In the genomic region with DNA sequence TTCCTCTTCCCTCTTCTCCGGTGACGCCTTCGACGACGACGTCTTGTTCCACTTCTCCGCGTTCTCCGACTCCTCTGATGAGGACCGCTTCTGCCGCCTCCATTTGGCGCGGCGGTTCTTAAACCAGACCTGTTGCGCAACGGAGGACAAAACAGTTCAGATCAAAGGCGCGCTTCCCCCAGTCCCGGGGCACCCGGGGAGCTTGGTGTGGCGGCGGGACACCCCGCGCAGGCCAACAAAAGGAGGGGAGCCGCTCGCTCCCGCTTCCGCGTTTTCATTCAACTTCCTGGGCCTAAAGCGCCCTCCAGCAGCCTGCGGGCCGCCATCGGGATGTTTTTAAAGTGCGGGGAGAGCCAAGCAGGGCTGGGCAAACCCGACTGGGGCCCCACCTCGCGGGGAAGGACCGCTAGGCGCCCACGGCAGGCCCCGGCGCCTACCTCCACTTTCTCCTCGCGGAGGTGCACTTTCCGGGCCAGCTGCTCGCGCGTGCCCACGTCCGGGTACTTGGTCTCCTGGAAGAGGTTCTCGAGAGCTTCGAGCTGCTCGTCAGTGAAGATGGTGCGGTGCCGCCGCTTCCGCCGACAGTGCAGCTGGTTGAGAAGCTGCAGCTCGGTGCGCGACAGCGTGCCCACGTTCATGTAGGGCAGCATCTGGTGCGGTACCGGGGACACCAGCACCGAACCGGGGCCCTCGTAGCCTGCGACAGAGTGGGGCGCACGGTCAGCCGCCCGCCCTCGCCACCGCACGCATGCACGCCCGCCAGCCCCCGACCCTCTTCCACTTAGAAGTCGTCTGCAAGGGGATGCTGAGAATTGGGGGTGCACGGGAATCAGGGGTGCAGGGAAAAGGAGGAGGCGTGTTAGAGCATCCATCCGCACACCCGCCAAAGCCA, we compare ENCODE assay signal across 8 cellular contexts. TPM values are rescaled to one million over a fixed set of nuclear protein-coding genes. Genes with fewer than 3 reads are reported as not detected.
A peak's percentile ranks its signal among the peaks of the same experiment; 100 is the strongest.
DNase-seq lines count a peak whose midpoint lies in the region; ATAC-seq and TF ChIP-seq lines count a peak whose summit lies in the region.

No MANE protein-coding gene starts in this region.

- H3K27ac Mint-ChIP-seq in activated naive CD4-positive, alpha-beta T cell treated with anti-CD3 and anti-CD28 coated beads, Interleukin-2, amount 10 ng/mL, durations not matched to agents 7 days and 5 days, result peak overlapping the region; percentile 83
- no peak overlapping the region for H3K27ac Mint-ChIP-seq in stimulated activated memory B cell treated with anti-CD40 and anti-IgM and Interleukin-4, amounts not matched to agents 10 μg/mL and 1 μg/mL and 100 μg/mL, for 72 hours

- BruUV-seq in PC-9 (replicated peaks; lab: Mats Ljungman, UMichigan), result no TSS peak

- H3K4me3 ChIP-seq in iPS-18c (ENCODE audit: insufficient read depth, low read depth, low read length) (peak overlapping the region; percentile 50), PC-9 (no peak overlapping the region)

- no peak for ATAC-seq in stimulated activated memory B cell treated with anti-CD40 and anti-IgM and Interleukin-4, amounts not matched to agents 10 μg/mL and 1 μg/mL and 100 μg/mL, for 72 hours
- no peak for ATAC-seq in activated CD4-positive, CD25-positive, alpha-beta regulatory T cell treated with anti-CD3 and anti-CD28 coated beads, Interleukin-2, amount 50 U/mL, for 24 hours

- H3F3A ChIP-seq in PC-9 (ENCODE audit: insufficient read depth, low read depth), result no peaks in the 10 kb centered on the region

- intact Hi-C loops in PC-9 (cut with micrococcal nuclease; ENCODE audit: unreplicated experiment), result no loop called here

- no peaks in the 10 kb centered on the region for H3K9me3 ChIP-seq in iPS-18c (ENCODE audit: control insufficient read depth, insufficient read depth, low read length)
- H3K9me3 ChIP-seq in PC-9 (ENCODE audit: insufficient read depth, low read depth), result no peaks in the 10 kb centered on the region

- no peak overlapping the region for H3K27ac ChIP-seq in PC-9

- peak overlapping the region; percentile 70 for H3K4me3 Mint-ChIP-seq in activated naive CD4-positive, alpha-beta T cell treated with anti-CD3 and anti-CD28 coated beads, Interleukin-2, amount 10 ng/mL, durations not matched to agents 7 days and 5 days
- peak overlapping the region; percentile 62 for H3K4me3 Mint-ChIP-seq in stimulated activated memory B cell treated with anti-CD40 and anti-IgM and Interleukin-4, amounts not matched to agents 10 μg/mL and 1 μg/mL and 100 μg/mL, for 72 hours

- H3K27me3 Mint-ChIP-seq in activated naive CD4-positive, alpha-beta T cell treated with anti-CD3 and anti-CD28 coated beads, Interleukin-2, amount 10 ng/mL, durations not matched to agents 7 days and 5 days, result peaks cover 98% of the 10 kb centered on the region
- peaks cover 95% of the 10 kb centered on the region for H3K27me3 Mint-ChIP-seq in stimulated activated memory B cell treated with anti-CD40 and anti-IgM and Interleukin-4, amounts not matched to agents 10 μg/mL and 1 μg/mL and 100 μg/mL, for 72 hours

- no peaks in the 10 kb centered on the region for H3K9me2 ChIP-seq in PC-9 (ENCODE audit: insufficient read depth)

- H3K36me3 Mint-ChIP-seq in activated naive CD4-positive, alpha-beta T cell treated with anti-CD3 and anti-CD28 coated beads, Interleukin-2, amount 10 ng/mL, durations not matched to agents 7 days and 5 days, result peaks cover 18% of the 10 kb centered on the region
- no peaks in the 10 kb centered on the region for H3K36me3 Mint-ChIP-seq in stimulated activated memory B cell treated with anti-CD40 and anti-IgM and Interleukin-4, amounts not matched to agents 10 μg/mL and 1 μg/mL and 100 μg/mL, for 72 hours

- no peak overlapping the region for H3K4me2 ChIP-seq in PC-9

- DNase-seq in NCI-H2227 (lab: John Stamatoyannopoulos, UW; ENCODE audit: unreplicated experiment) (peak; percentile 32), NCI-H2227 treated with DMSO at 0.1 percent for 48 hours (lab: John Stamatoyannopoulos, UW) (no peak), PC-9 (no peak), NCI-H146 (lab: John Stamatoyannopoulos, UW) (no peak)
- peak; percentile 64 for DNase-seq in activated naive CD4-positive, alpha-beta T cell treated with anti-CD3 and anti-CD28 coated beads, Interleukin-2, amount 10 ng/mL, durations not matched to agents 7 days and 5 days

- no peak overlapping the region for H2AFZ ChIP-seq in PC-9

- H4K20me1 ChIP-seq in PC-9 (ENCODE audit: insufficient read depth), result no peaks in the 10 kb centered on the region

- H3K27me3 ChIP-seq in PC-9 (ENCODE audit: insufficient read depth, low read depth), result peaks cover 31% of the 10 kb centered on the region

- CTCF ChIA-PET in activated naive CD4-positive, alpha-beta T cell treated with anti-CD3 and anti-CD28 coated beads, Interleukin-2, amount 10 ng/mL, durations not matched to agents 7 days and 5 days (lab: Charles Lee), result no interaction called here
- CTCF ChIA-PET in PC-9 (lab: Charles Lee), result no interaction called here

- no peaks in the 10 kb centered on the region for H3K79me2 ChIP-seq in PC-9 (ENCODE audit: low read depth)

- no peak for TF ChIP-seq CTCF in PC-9 (conservative IDR thresholded peaks at IDR 0.05)

- H3K4me1 ChIP-seq in PC-9 (replicated peaks; ENCODE audit: insufficient read depth), result no peaks in the 10 kb centered on the region

- no peaks in the 10 kb centered on the region for H3K9me3 Mint-ChIP-seq in activated naive CD4-positive, alpha-beta T cell treated with anti-CD3 and anti-CD28 coated beads, Interleukin-2, amount 10 ng/mL, durations not matched to agents 7 days and 5 days
- H3K9me3 Mint-ChIP-seq in stimulated activated memory B cell treated with anti-CD40 and anti-IgM and Interleukin-4, amounts not matched to agents 10 μg/mL and 1 μg/mL and 100 μg/mL, for 72 hours, result no peaks in the 10 kb centered on the region

- peaks cover 23% of the 10 kb centered on the region for H3K4me1 Mint-ChIP-seq in activated naive CD4-positive, alpha-beta T cell treated with anti-CD3 and anti-CD28 coated beads, Interleukin-2, amount 10 ng/mL, durations not matched to agents 7 days and 5 days
- peaks cover 7% of the 10 kb centered on the region for H3K4me1 Mint-ChIP-seq in stimulated activated memory B cell treated with anti-CD40 and anti-IgM and Interleukin-4, amounts not matched to agents 10 μg/mL and 1 μg/mL and 100 μg/mL, for 72 hours

- POLR2A ChIA-PET in PC-9 (lab: Charles Lee; ENCODE audit: unreplicated experiment), result no interaction called here

- no peaks in the 10 kb centered on the region for H3K36me3 ChIP-seq in PC-9 (ENCODE audit: low read depth)

RNA-seq across cellular contexts. Expression of a gene that starts 1.1 kb away (rescaled TPM):
- not detected in 2 replicates for total RNA-seq in PC-9 (2021)

Comparison
In these comparisons a context has a peak if more than half of its experiments do, and no peak if none do; other contexts are left out.
1. DNase-seq: peak in NCI-H2227 (single experiment) and activated naive CD4-positive, alpha-beta T cell treated with anti-CD3 and anti-CD28 coated beads, Interleukin-2, amount 10 ng/mL, durations not matched to agents 7 days and 5 days (single experiment); none in NCI-H2227 treated with DMSO at 0.1 percent for 48 hours (single experiment), PC-9 (0 of 2) and NCI-H146 (single experiment).